29 cellular contexts compared by ENCODE assay signal in genomic region chr10:80174641-80175395, GRCh38. TPM values are rescaled to one million over a fixed set of nuclear protein-coding genes. Genes with fewer than 3 reads are reported as not detected.
DNase-seq lines count a peak whose midpoint lies in the region; ATAC-seq, FAIRE-seq and TF ChIP-seq lines count a peak whose summit lies in the region.
"Had no signal": no experiment of that assay in that cellular context is flagged by ENCODE, and none has a peak within 500 bp of the region (broad histone marks: within the 10 kb centered on the region; RNA-seq: fewer than 3 reads in every experiment).

No MANE protein-coding gene starts in this region.

- H3K27ac Mint-ChIP-seq in activated naive CD8-positive, alpha-beta T cell: peak overlapping the region; percentile 16
- no peak overlapping the region for H3K27ac Mint-ChIP-seq in activated naive CD8-positive, alpha-beta T cell treated with anti-CD3 and anti-CD28 coated beads for 36 hours
- peak overlapping the region; percentile 9 for H3K27ac Mint-ChIP-seq in Calu3 (ENCODE audit: unreplicated experiment)
- H3K27ac Mint-ChIP-seq: GM23338, H9 had no signal

- H3K27me3 ChIP-seq in bronchial epithelial cell (ENCODE audit: control insufficient read depth, insufficient read depth, low read length): no peaks in the 10 kb centered on the region
- no peaks in the 10 kb centered on the region for H3K27me3 ChIP-seq in gastrocnemius medialis
- H3K27me3 ChIP-seq: SJSA1 had no signal

- TF ChIP-seq POLR2A in gastrocnemius medialis (IDR thresholded peaks at IDR 0.05): no peak

- H3K27me3 Mint-ChIP-seq in activated naive CD8-positive, alpha-beta T cell: no peaks in the 10 kb centered on the region
- no peaks in the 10 kb centered on the region for H3K27me3 Mint-ChIP-seq in activated naive CD8-positive, alpha-beta T cell treated with anti-CD3 and anti-CD28 coated beads for 36 hours
- no peaks in the 10 kb centered on the region for H3K27me3 Mint-ChIP-seq in Calu3 (ENCODE audit: unreplicated experiment)

- H3K4me3 Mint-ChIP-seq in activated naive CD8-positive, alpha-beta T cell: no peak overlapping the region
- no peak overlapping the region for H3K4me3 Mint-ChIP-seq in activated naive CD8-positive, alpha-beta T cell treated with anti-CD3 and anti-CD28 coated beads for 36 hours
- no peak overlapping the region for H3K4me3 Mint-ChIP-seq in Calu3 (ENCODE audit: low read depth, unreplicated experiment)
- H3K4me3 Mint-ChIP-seq: GM23338, H9 had no signal

- ATAC-seq in gastrocnemius medialis: no peak
- ATAC-seq: A549, GM23338, HepG2, K562, PC-3 had no signal

- no TSS peak for BruUV-seq in Calu3 (replicated peaks; lab: Mats Ljungman, UMichigan)

- peaks cover 7% of the 10 kb centered on the region for H3K36me3 ChIP-seq in bronchial epithelial cell (ENCODE audit: control insufficient read depth, insufficient read depth, low read length)
- peaks cover 0 to 20% of the 10 kb centered on the region in 2 donors for H3K36me3 ChIP-seq in gastrocnemius medialis

- CTCF ChIA-PET in Calu3 (lab: Charles Lee): no interaction called here

- in situ Hi-C loops in gastrocnemius medialis (cut with MboI; ENCODE audit: low sequenced_read_pairs in 4 of 4): no loop called here

- H3K4me3 ChIP-seq in bronchial epithelial cell (ENCODE audit: low read depth, low read length) (no peak overlapping the region), gastrocnemius medialis (no peak overlapping the region)
- H3K4me3 ChIP-seq: A549, GM23338, K562, SJSA1 had no signal

- no peaks in the 10 kb centered on the region for H3K36me3 Mint-ChIP-seq in activated naive CD8-positive, alpha-beta T cell
- H3K36me3 Mint-ChIP-seq in activated naive CD8-positive, alpha-beta T cell treated with anti-CD3 and anti-CD28 coated beads for 36 hours: peaks cover 2% of the 10 kb centered on the region
- H3K36me3 Mint-ChIP-seq in Calu3 (ENCODE audit: insufficient read depth, unreplicated experiment): peaks cover 82% of the 10 kb centered on the region

- H3K4me1 ChIP-seq in gastrocnemius medialis: peaks cover 58 to 65% of the 10 kb centered on the region in 2 donors
- H3K4me1 ChIP-seq: SJSA1 had no signal

- FAIRE-seq in bronchial epithelial cell (lab: Jason Lieb, UNC): peak; percentile 75
- FAIRE-seq: A549, HepG2, K562 had no signal

- no peaks in the 10 kb centered on the region for H3K9me3 ChIP-seq in gastrocnemius medialis
- H3K9me3 ChIP-seq: A549, SJSA1 had no signal

- intact Hi-C loops in Calu3 (cut with micrococcal nuclease; ENCODE audit: unreplicated experiment): loop anchor here (5.0 kb wide), 1 partner anchor 32 kb away; the partner anchor contains the start of gene ANXA11
- intact Hi-C loops in gastrocnemius medialis (cut with DNase I; ENCODE audit: low total_unique reads): no loop called here

- peaks cover 45% of the 10 kb centered on the region for H3K4me1 Mint-ChIP-seq in activated naive CD8-positive, alpha-beta T cell (ENCODE audit: low read depth)
- peaks cover 14% of the 10 kb centered on the region for H3K4me1 Mint-ChIP-seq in activated naive CD8-positive, alpha-beta T cell treated with anti-CD3 and anti-CD28 coated beads for 36 hours
- peaks cover 86% of the 10 kb centered on the region for H3K4me1 Mint-ChIP-seq in Calu3 (ENCODE audit: low read depth, unreplicated experiment)

- H3K9me3 Mint-ChIP-seq in activated naive CD8-positive, alpha-beta T cell (ENCODE audit: low read depth): no peaks in the 10 kb centered on the region
- no peaks in the 10 kb centered on the region for H3K9me3 Mint-ChIP-seq in activated naive CD8-positive, alpha-beta T cell treated with anti-CD3 and anti-CD28 coated beads for 36 hours
- H3K9me3 Mint-ChIP-seq in Calu3 (ENCODE audit: low read depth, unreplicated experiment): no peaks in the 10 kb centered on the region
- H3K9me3 Mint-ChIP-seq: GM23338, H9 had no signal

- H3K27ac ChIP-seq in gastrocnemius medialis: peak overlapping the region; percentile 50 to 77 (median 65)
- H3K27ac ChIP-seq: A549, SJSA1 had no signal

- no peak for TF ChIP-seq CTCF in Calu3 (IDR thresholded peaks at IDR 0.05; ENCODE audit: unreplicated experiment)
- no peak for TF ChIP-seq CTCF in bronchial epithelial cell (IDR thresholded peaks at IDR 0.05; ENCODE audit: insufficient read depth, low read length, severe bottlenecking)
- no peak for TF ChIP-seq CTCF in gastrocnemius medialis (IDR thresholded peaks at IDR 0.05 in 4 of 5, conservative IDR thresholded peaks at IDR 0.05 in 1 of 5)

- DNase-seq in activated naive CD8-positive, alpha-beta T cell treated with anti-CD3 and anti-CD28 coated beads for 36 hours: no peak
- DNase-seq in Calu3 (no peak), bronchial epithelial cell (ENCODE audit: low read depth) (no peak), gastrocnemius medialis (no peak), NCI-H1092 (lab: John Stamatoyannopoulos, UW) (no peak)
- DNase-seq in stimulated activated CD4-positive, alpha-beta T cell treated with anti-CD3 and anti-CD28 coated beads, Interleukin-12 subunit alpha, Interleukin-12 subunit beta, amount 100 ng/mL, for 4 hours: no peak
- DNase-seq: AML-193; C1 segment of cervical spinal cord; DMS153; DND-41; H9; Kasumi-1; NCI-H1105; NCI-H1436 treated with DMSO at 0.1 percent for 48 hours; NCI-H187 treated with DMSO at 0.1 percent for 48 hours; NCI-H446; NCI-H524 treated with DMSO at 0.1 percent for 48 hours; NCI-H774; NK-92 treated with Interleukin-12 subunit alpha and Interleukin-12 subunit beta, amount 100 ng/mL, for 24 hours; PC-3; Right ventricle myocardium superior had no signal

RNA-seq across cellular contexts. Expression of gene ANXA11, which starts 30.5 kb away (rescaled TPM):
- total RNA-seq in activated naive CD8-positive, alpha-beta T cell treated with anti-CD3 and anti-CD28 coated beads for 36 hours: 100 to 1,000 TPM; 181 to 191 TPM
- total RNA-seq in Calu3 (2022) (835 and 846 TPM in 2 replicates), bronchial epithelial cell (22.1 and 31.7 TPM in 2 replicates), gastrocnemius medialis (100 to 1,000 TPM; 142 to 202 (median 173) TPM)

RNA-seq across cellular contexts. Expression of gene PLAC9, which starts 42.3 kb away (rescaled TPM):
- total RNA-seq in activated naive CD8-positive, alpha-beta T cell treated with anti-CD3 and anti-CD28 coated beads for 36 hours: not detected
- total RNA-seq in Calu3 (2022) (not detected in 2 replicates), bronchial epithelial cell (0.13 TPM in 1 of 2 replicates, not detected in the other), gastrocnemius medialis (10 to 100 TPM in 1 of 4 donors, 1 to 10 TPM in 3; 4.6 to 16.1 (median 6.9) TPM)
- total RNA-seq: HepG2, HT1080, K562, M059J, SJSA1 had no signal
